In the genomic region with DNA sequence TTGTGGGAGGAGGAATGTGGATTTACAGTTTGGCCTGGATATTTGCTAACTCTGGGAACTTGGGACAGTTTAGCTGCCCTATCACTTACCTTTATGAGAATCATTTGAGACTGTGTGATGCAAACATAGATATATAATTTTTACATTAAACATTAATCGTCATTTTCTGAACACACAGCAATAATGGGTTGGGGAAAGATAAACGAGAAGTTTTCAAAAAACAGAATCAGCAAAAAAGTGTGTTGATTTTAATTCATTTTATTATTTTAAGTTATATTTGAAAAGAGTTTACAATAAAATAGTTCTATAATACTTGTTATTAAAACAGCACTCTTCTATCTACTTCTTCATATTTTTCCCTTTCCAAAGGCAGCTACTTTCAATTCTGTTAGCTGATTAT, we compare ENCODE assay signal across 34 cellular contexts.
DNase-seq lines count a peak whose midpoint lies in the region; ATAC-seq, FAIRE-seq and TF ChIP-seq lines count a peak whose summit lies in the region.
"Had no signal": no experiment of that assay in that cellular context is flagged by ENCODE, and none has a peak within 500 bp of the region (broad histone marks: within the 10 kb centered on the region; RNA-seq: fewer than 3 reads in every experiment).

No MANE protein-coding gene starts in this region.

- no peaks in the 10 kb centered on the region for H3K9me1 ChIP-seq in K562 (ENCODE audit: control insufficient read depth, insufficient read depth, low read length)

- H2AFZ ChIP-seq in HepG2 (ENCODE audit: low read length), result no peak overlapping the region
- H2AFZ ChIP-seq in K562 (ENCODE audit: low read depth, low read length), result no peak overlapping the region

- H3K27ac Mint-ChIP-seq in endodermal cell, result no peak overlapping the region
- H3K27ac Mint-ChIP-seq: B cell; CD14-positive monocyte; CD4-positive, alpha-beta memory T cell; CD4-positive, alpha-beta T cell; CD4-positive, CD25-positive, alpha-beta regulatory T cell; CD8-positive, alpha-beta memory T cell; CD8-positive, alpha-beta T cell had no signal

- H3K4me1 Mint-ChIP-seq in endodermal cell, result no peaks in the 10 kb centered on the region
- H3K4me1 Mint-ChIP-seq: B cell; CD14-positive monocyte; CD4-positive, alpha-beta memory T cell; CD4-positive, CD25-positive, alpha-beta regulatory T cell; CD8-positive, alpha-beta memory T cell had no signal

- H3K9me3 Mint-ChIP-seq in endodermal cell, result no peaks in the 10 kb centered on the region

- POLR2A ChIA-PET in HepG2 (lab: Yijun Ruan, JAX), result no interaction called here
- POLR2A ChIA-PET in A549 (lab: Yijun Ruan, JAX), result no interaction called here
- POLR2A ChIA-PET in K562 (lab: Yijun Ruan, JAX), result no interaction called here

- no peaks in the 10 kb centered on the region for H3K27me3 Mint-ChIP-seq in endodermal cell (ENCODE audit: insufficient read depth)
- H3K27me3 Mint-ChIP-seq: B cell; CD4-positive, alpha-beta memory T cell; CD4-positive, alpha-beta T cell; CD4-positive, CD25-positive, alpha-beta regulatory T cell; CD8-positive, alpha-beta memory T cell had no signal

- H3K4me3 ChIP-seq in HepG2 (replicated peaks in 1 of 3; ENCODE audit: insufficient read depth in 1 of 3, low read depth in 2 of 3, low read length in 3 of 3) (no peak overlapping the region), right lobe of liver (no peak overlapping the region), A549 (no peak overlapping the region), K562 (no peak overlapping the region), endodermal cell (ENCODE audit: low read length) (no peak overlapping the region), uterus (no peak overlapping the region)
- H3K4me3 ChIP-seq: BLaER1; BLaER1 treated with 17β-estradiol and CSF1 and Interleukin-3, amounts not matched to agents 10 nM and 100 nM had no signal

- 2% methylated on average over 2 of the region's 2 CpGs for WGBS in HepG2 (ENCODE audit: low lambda C conversion rate)
- 62% methylated on average over 2 of the region's 2 CpGs for WGBS in right lobe of liver (ENCODE audit: insufficient coverage, low coverage, low lambda C conversion rate, missing lambda C conversion rate)
- 62% methylated on average over 2 of the region's 2 CpGs for WGBS in A549 (ENCODE audit: missing lambda C conversion rate)
- WGBS in K562 (ENCODE audit: insufficient coverage, low coverage, missing lambda C conversion rate), result 0% methylated on average over 2 of the region's 2 CpGs
- no CpG with 5 or more reads among the region's 2 CpGs for WGBS in endodermal cell (ENCODE audit: insufficient coverage in 1 of 2, insufficient read length in 1 of 2), 2 experiments

- TF ChIP-seq POLR2A in HepG2 (IDR thresholded peaks at IDR 0.05; ENCODE audit: insufficient read depth in 1 of 2, low read depth in 2 of 2, low read length in 2 of 2) (no peak), right lobe of liver (IDR thresholded peaks at IDR 0.05) (no peak), A549 (IDR thresholded peaks at IDR 0.05; ENCODE audit: low read length) (no peak), K562 (conservative IDR thresholded peaks at IDR 0.05) (no peak), uterus (IDR thresholded peaks at IDR 0.05) (no peak)

- H3K9me3 ChIP-seq in HepG2 (ENCODE audit: low read length) (no peaks in the 10 kb centered on the region; the same call in none of the 2 replicates), right lobe of liver (no peaks in the 10 kb centered on the region), A549 (no peaks in the 10 kb centered on the region), K562 (replicated peaks; ENCODE audit: control insufficient read depth, insufficient read depth, low read depth, low read length) (no peaks in the 10 kb centered on the region), endodermal cell (ENCODE audit: control insufficient read depth, low read length) (no peaks in the 10 kb centered on the region), uterus (no peaks in the 10 kb centered on the region)
- H3K9me3 ChIP-seq: BE2C, BLaER1, Caco-2 had no signal

- intact Hi-C loops in HepG2 (cut with micrococcal nuclease; ENCODE audit: unreplicated experiment) (no loop called here), right lobe of liver (cut with DNase I) (no loop called here), K562 (cut with micrococcal nuclease) (no loop called here), uterus (cut with DNase I; ENCODE audit: low total_unique reads) (no loop called here)

- H3K36me3 Mint-ChIP-seq in endodermal cell (ENCODE audit: low read depth), result no peaks in the 10 kb centered on the region
- H3K36me3 Mint-ChIP-seq: CD14-positive monocyte; CD4-positive, alpha-beta memory T cell; CD4-positive, CD25-positive, alpha-beta regulatory T cell; CD8-positive, alpha-beta memory T cell; CD8-positive, alpha-beta T cell had no signal

- BruUV-seq in HepG2 (replicated peaks; lab: Mats Ljungman, UMichigan) (no TSS peak), K562 (replicated peaks; lab: Mats Ljungman, UMichigan) (no TSS peak)

- in situ Hi-C loops in HepG2 (cut with HindIII; ENCODE audit: extremely low pct_ligation_motif_present, low pct_unique_long_range_greater_than_20kb) (no loop called here), K562 (cut with MboI) (no loop called here)

- no peaks in the 10 kb centered on the region for H3K36me3 ChIP-seq in HepG2 (replicated peaks in 1 of 2; ENCODE audit: control insufficient read depth in 1 of 2, insufficient read depth in 2 of 2, low read length in 2 of 2)
- no peaks in the 10 kb centered on the region for H3K36me3 ChIP-seq in right lobe of liver
- H3K36me3 ChIP-seq in K562 (ENCODE audit: control insufficient read depth, insufficient read depth, low read length), result no peaks in the 10 kb centered on the region
- H3K36me3 ChIP-seq in endodermal cell (ENCODE audit: control insufficient read depth, insufficient read depth, low read length), result no peaks in the 10 kb centered on the region
- no peaks in the 10 kb centered on the region for H3K36me3 ChIP-seq in uterus
- H3K36me3 ChIP-seq: BE2C; BLaER1; BLaER1 treated with 17β-estradiol and CSF1 and Interleukin-3, amounts not matched to agents 10 nM and 100 nM had no signal

- TF ChIP-seq EP300 in HepG2 (IDR thresholded peaks at IDR 0.05; ENCODE audit: low read depth in 2 of 2, low read length in 2 of 2) (no peak), HepG2 (CRISPR knock-in tag; IDR thresholded peaks at IDR 0.05; ENCODE audit: borderline replicate concordance) (no peak), A549 (IDR thresholded peaks at IDR 0.05) (no peak), K562 (IDR thresholded peaks at IDR 0.05; ENCODE audit: low read length) (no peak)

- H3K27me3 ChIP-seq in HepG2 (ENCODE audit: control insufficient read depth in 1 of 2, insufficient read depth in 2 of 2, low read length in 2 of 2), result no peaks in the 10 kb centered on the region
- H3K27me3 ChIP-seq in right lobe of liver, result no peaks in the 10 kb centered on the region
- H3K27me3 ChIP-seq in K562 (ENCODE audit: control insufficient read depth in 2 of 2, insufficient read depth in 2 of 2, low read length in 2 of 2), result no peaks in the 10 kb centered on the region
- no peaks in the 10 kb centered on the region for H3K27me3 ChIP-seq in endodermal cell (ENCODE audit: control insufficient read depth, insufficient read depth, low read length, poor library complexity, severe bottlenecking)
- no peaks in the 10 kb centered on the region for H3K27me3 ChIP-seq in uterus
- H3K27me3 ChIP-seq: BE2C; BLaER1; BLaER1 treated with 17β-estradiol and CSF1 and Interleukin-3, amounts not matched to agents 10 nM and 100 nM had no signal

- DNase-seq in HepG2 (ENCODE audit: low spot score) (no peak), right lobe of liver (no peak), A549 (ENCODE audit: low read depth in 1 of 2, low spot score in 1 of 2) (no peak), K562 (ENCODE audit: extremely low read depth in 1 of 4, low spot score in 3 of 4) (no peak), endodermal cell (no peak), uterus (no peak)
- DNase-seq: 8988T; ACHN; AML-193; BE2C; C1 segment of cervical spinal cord; Caco-2; Calu3; CD4-positive, alpha-beta memory T cell; CD4-positive, alpha-beta T cell; CD4-positive, CD25-positive, alpha-beta regulatory T cell; CD8-positive, alpha-beta memory T cell; CD8-positive, alpha-beta T cell; COR-L47; DMS 273 treated with DMSO at 0.1 percent for 48 hours; DMS153; DMS53; DMS79; DMS79 treated with DMSO at 0.1 percent for 48 hours; DND-41; EL had no signal

- ATAC-seq in HepG2 (no peak), right lobe of liver (no peak), A549 (no peak), K562 (no peak)
- ATAC-seq: CD8-positive, alpha-beta T cell had no signal

- H3K9ac ChIP-seq in HepG2 (ENCODE audit: insufficient read depth, low read depth, low read length), result no peak overlapping the region
- no peak overlapping the region for H3K9ac ChIP-seq in K562 (ENCODE audit: insufficient read depth in 1 of 2, low read depth in 2 of 2, low read length in 2 of 2)
- no peak overlapping the region for H3K9ac ChIP-seq in endodermal cell (ENCODE audit: extremely low read depth, low read length, poor library complexity, severe bottlenecking)
- H3K9ac ChIP-seq: BLaER1; BLaER1 treated with 17β-estradiol and CSF1 and Interleukin-3, amounts not matched to agents 10 nM and 100 nM had no signal

- H4K20me1 ChIP-seq in HepG2 (ENCODE audit: insufficient read depth, low read length) (no peaks in the 10 kb centered on the region), K562 (replicated peaks; ENCODE audit: control insufficient read depth, insufficient read depth, low read length) (no peaks in the 10 kb centered on the region)
- H4K20me1 ChIP-seq: BLaER1; BLaER1 treated with 17β-estradiol and CSF1 and Interleukin-3, amounts not matched to agents 10 nM and 100 nM had no signal

- TF ChIP-seq CTCF in HepG2 (CRISPR knock-in tag; IDR thresholded peaks at IDR 0.05), result no peak
- no peak for TF ChIP-seq CTCF in right lobe of liver (IDR thresholded peaks at IDR 0.05)
- TF ChIP-seq CTCF in A549 (IDR thresholded peaks at IDR 0.05), result no peak
- no peak for TF ChIP-seq CTCF in K562 (IDR thresholded peaks at IDR 0.05 in 2 of 3, conservative IDR thresholded peaks at IDR 0.05 in 1 of 3; ENCODE audit: insufficient read depth in 2 of 3, low read depth in 1 of 3, low read length in 3 of 3)
- TF ChIP-seq CTCF in endodermal cell (conservative IDR thresholded peaks at IDR 0.05), result no peak
- no peak for TF ChIP-seq CTCF in uterus (IDR thresholded peaks at IDR 0.05)

- H3K79me2 ChIP-seq in HepG2 (ENCODE audit: insufficient read depth, low read length) (no peaks in the 10 kb centered on the region), K562 (ENCODE audit: control insufficient read depth, insufficient read depth, low read length) (no peaks in the 10 kb centered on the region)

- no peak for FAIRE-seq in HepG2 (lab: Jason Lieb, UNC)
- no peak for FAIRE-seq in A549 (lab: Jason Lieb, UNC)
- no peak for FAIRE-seq in K562 (lab: Jason Lieb, UNC)
- FAIRE-seq: A204.1, D721Med had no signal

- no peak overlapping the region for H3K4me3 Mint-ChIP-seq in endodermal cell
- H3K4me3 Mint-ChIP-seq: B cell; CD14-positive monocyte; CD4-positive, alpha-beta memory T cell; CD4-positive, alpha-beta T cell; CD4-positive, CD25-positive, alpha-beta regulatory T cell; CD8-positive, alpha-beta memory T cell; CD8-positive, alpha-beta T cell had no signal

- no peak for TF ChIP-seq RAD21 in HepG2 (CRISPR knock-in tag; IDR thresholded peaks at IDR 0.05)
- no peak for TF ChIP-seq RAD21 in A549 (conservative IDR thresholded peaks at IDR 0.05 in 1 of 2, IDR thresholded peaks at IDR 0.05 in 1 of 2)
- no peak for TF ChIP-seq RAD21 in K562 (CRISPR knock-in tag; conservative IDR thresholded peaks at IDR 0.05 in 1 of 2, IDR thresholded peaks at IDR 0.05 in 1 of 2)

- CTCF ChIA-PET in HepG2 (lab: Yijun Ruan, JAX; ENCODE audit: low intra/inter-chr PET ratio, low total read pairs) (no interaction called here), A549 (lab: Yijun Ruan, JAX) (interaction anchor here (1.2 kb wide), 1 partner anchor 23 kb away, joined by 3 read pairs; no protein-coding TSS in a partner anchor), K562 (lab: Yijun Ruan, JAX; ENCODE audit: low intra/inter-chr PET ratio) (no interaction called here)

- no peak overlapping the region for H3K4me2 ChIP-seq in HepG2 (ENCODE audit: low read depth, low read length)
- H3K4me2 ChIP-seq in A549, result no peak overlapping the region
- no peak overlapping the region for H3K4me2 ChIP-seq in K562 (ENCODE audit: insufficient read depth, low read length)
- H3K4me2 ChIP-seq: BLaER1; BLaER1 treated with 17β-estradiol and CSF1 and Interleukin-3, amounts not matched to agents 10 nM and 100 nM had no signal

- H3K4me1 ChIP-seq in HepG2 (ENCODE audit: insufficient read depth, low read length), result no peaks in the 10 kb centered on the region
- peaks cover 0 to 22% (median 5%) of the 10 kb centered on the region in 4 donors for H3K4me1 ChIP-seq in right lobe of liver
- no peaks in the 10 kb centered on the region for H3K4me1 ChIP-seq in A549
- H3K4me1 ChIP-seq in K562 (replicated peaks in 1 of 2; ENCODE audit: control insufficient read depth in 2 of 2, insufficient read depth in 2 of 2, low read length in 2 of 2), result no peaks in the 10 kb centered on the region
- no peaks in the 10 kb centered on the region for H3K4me1 ChIP-seq in endodermal cell (ENCODE audit: control insufficient read depth, insufficient read depth, low read length)
- no peaks in the 10 kb centered on the region for H3K4me1 ChIP-seq in uterus
- H3K4me1 ChIP-seq: BE2C, Caco-2 had no signal

- H3K27ac ChIP-seq in HepG2 (ENCODE audit: extremely low read length, insufficient read depth, low read length) (no peak overlapping the region), right lobe of liver (no peak overlapping the region), A549 (no peak overlapping the region), K562 (ENCODE audit: extremely low read depth, low read depth, low read length) (no peak overlapping the region), endodermal cell (ENCODE audit: low read depth, low read length) (no peak overlapping the region), uterus (no peak overlapping the region)
- H3K27ac ChIP-seq: 22Rv1; BLaER1; BLaER1 treated with 17β-estradiol and CSF1 and Interleukin-3, amounts not matched to agents 10 nM and 100 nM; C4-2B had no signal
